Comparison of ENCODE assay signal across 8 cellular contexts in genomic region chr16:30747799-30748633, GRCh38. TPM values are rescaled to one million over a fixed set of nuclear protein-coding genes. Genes with fewer than 3 reads are reported as not detected.
DNase-seq lines count a peak whose midpoint lies in the region; ATAC-seq, FAIRE-seq and TF ChIP-seq lines count a peak whose summit lies in the region.

PHKG2 (plus strand) TSS chr16:30748425; CDS start chr16:30748821, 396 bp downstream.

- no peak for FAIRE-seq in bronchial epithelial cell (lab: Jason Lieb, UNC)

- H3K27me3 ChIP-seq in bronchial epithelial cell (ENCODE audit: control insufficient read depth, insufficient read depth, low read length) (no peaks in the 10 kb centered on the region), iPS-20b (ENCODE audit: insufficient read depth, low read length) (no peaks in the 10 kb centered on the region)

- DNase-seq in AG04449 (ENCODE audit: low read depth, low spot score), result peak; percentile 89
- DNase-seq in NCI-H2227 treated with DMSO at 0.1 percent for 48 hours (lab: John Stamatoyannopoulos, UW), result peak; percentile 97
- DNase-seq in bronchial epithelial cell (ENCODE audit: low read depth), result peak; percentile 97

- ATAC-seq in GM18907 (IDR thresholded peaks at IDR 0.05; ENCODE audit: unreplicated experiment), result peak; percentile 94
- ATAC-seq in HG03159 (IDR thresholded peaks at IDR 0.05; ENCODE audit: unreplicated experiment), result peak; percentile 96

- POLR2A ChIA-PET in AG04449 (lab: Yijun Ruan, JAX), result interaction anchor here (0.6 to 1.8 kb wide), 10 partner anchors 9 to 50 kb away, joined by 3 to 10 read pairs (median 3); partner anchors contain the start of gene ZNF629

- H3K36me3 ChIP-seq in bronchial epithelial cell (ENCODE audit: control insufficient read depth, insufficient read depth, low read length), result peaks cover 18% of the 10 kb centered on the region
- peaks cover 43% of the 10 kb centered on the region for H3K36me3 ChIP-seq in iPS-20b (ENCODE audit: insufficient read depth, low read depth, low read length)

- H3K27ac ChIP-seq in iPS-20b (ENCODE audit: low read length) (peak within 1 kb of the TSS; percentile 36), skin epidermis (peak within 1 kb of the TSS in 20 of 21 experiments; percentile 58 to 94 (median 84))

- TF ChIP-seq CTCF in AG04449 (IDR thresholded peaks at IDR 0.05; ENCODE audit: insufficient read depth, low read length, missing control alignments) (no peak), WI38 (IDR thresholded peaks at IDR 0.05; ENCODE audit: low read depth, low read length) (no peak), bronchial epithelial cell (IDR thresholded peaks at IDR 0.05; ENCODE audit: insufficient read depth, low read length, severe bottlenecking) (no peak)

- H3K4me3 ChIP-seq in AG04449 (ENCODE audit: low read depth, low read length) (peak within 1 kb of the TSS; percentile 91), WI38 (ENCODE audit: low read depth, low read length) (peak within 1 kb of the TSS; percentile 66), bronchial epithelial cell (ENCODE audit: low read depth, low read length) (peak within 1 kb of the TSS; percentile 80), iPS-20b (ENCODE audit: low read length) (peak within 1 kb of the TSS; percentile 72), skin epidermis (peak within 1 kb of the TSS; percentile 56 to 96 (median 90))

- H3K9me3 ChIP-seq in iPS-20b (ENCODE audit: insufficient read depth, low read depth, low read length), result no peaks in the 10 kb centered on the region

- CTCF ChIA-PET in AG04449 (lab: Yijun Ruan, JAX), result interaction anchor here (0.9 to 1.4 kb wide), 3 partner anchors 19 to 67 kb away, joined by 3 read pairs; no protein-coding TSS in a partner anchor

- peak within 1 kb of the TSS; percentile 87; the same call in 1 of the 2 replicates for H3K9ac ChIP-seq in iPS-20b (ENCODE audit: low read depth, low read length)

- H3K4me1 ChIP-seq in iPS-20b (ENCODE audit: insufficient read depth, low read length), result peaks cover 3% of the 10 kb centered on the region; the same call in 1 of the 2 replicates

RNA-seq across cellular contexts. Expression of gene PHKG2, which starts in this region (rescaled TPM):
- 10.6 and 14.2 TPM in 2 replicates for total RNA-seq in bronchial epithelial cell

Comparison
In these comparisons a context has a peak if more than half of its experiments do, and no peak if none do; other contexts are left out.
1. Peak in every context shown above with its lines: DNase-seq, ATAC-seq, H3K4me3 ChIP-seq and H3K27ac ChIP-seq.